Comparison of ENCODE assay signal across 26 cellular contexts in the genomic region with DNA sequence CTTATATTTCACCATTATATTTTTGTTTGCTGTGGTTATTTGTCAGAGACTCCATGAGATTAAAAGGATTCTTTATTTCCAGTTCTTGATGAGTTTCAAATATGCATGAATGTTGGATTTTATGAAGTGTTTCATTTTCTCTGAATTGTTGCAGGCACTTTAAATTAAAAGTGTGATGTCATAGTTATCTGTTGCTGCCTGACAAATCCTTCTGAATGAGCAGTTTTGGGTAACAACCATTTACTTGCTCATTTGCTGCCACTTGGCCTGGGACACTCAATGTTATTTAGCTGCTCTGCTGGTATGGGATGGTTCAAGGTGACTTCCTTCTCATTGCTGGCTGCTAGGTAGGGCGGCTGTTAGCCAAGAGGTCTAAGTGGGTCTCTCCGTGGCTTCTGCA.
"Had no signal": no experiment of that assay in that cellular context is flagged by ENCODE, and none has a peak within 500 bp of the region (broad histone marks: within the 10 kb centered on the region; RNA-seq: fewer than 3 reads in every experiment).

No MANE protein-coding gene starts in this region.

- H3K4me1 ChIP-seq: esophagus squamous epithelium, gastrocnemius medialis, heart right ventricle, left lung, lower lobe of right lung had no signal

- FAIRE-seq: endometrium, islet of Langerhans, keratinocyte had no signal

- H3K27ac ChIP-seq: epithelial cell of prostate, esophagus squamous epithelium, gastrocnemius medialis, heart right ventricle, left lung, lower lobe of right lung had no signal

- H3K27me3 ChIP-seq: esophagus squamous epithelium, gastrocnemius medialis, left lung had no signal

- DNase-seq: cortex of kidney; effector CD8-positive, alpha-beta T cell; effector memory CD8-positive, alpha-beta T cell; endodermal cell; erythroblast; esophagus squamous epithelium; foreskin fibroblast; foreskin melanocyte; gastrocnemius medialis; glutamatergic neuron; head of caudate nucleus; heart right ventricle; hippocampal formation; left cardiac atrium; left lung; left ventricle myocardium superior; lower lobe of right lung; mesenchymal stem cell; mucosa of descending colon; naive B cell; naive thymus-derived CD8-positive, alpha-beta T cell had no signal

- ATAC-seq: effector memory CD8-positive, alpha-beta T cell; esophagus mucosa; gastrocnemius medialis; heart right ventricle; left cardiac atrium; left lung; left ventricle myocardium superior; lower lobe of right lung; mucosa of descending colon; naive thymus-derived CD8-positive, alpha-beta T cell had no signal

- H3K36me3 ChIP-seq: esophagus squamous epithelium, gastrocnemius medialis, heart right ventricle, left lung, lower lobe of right lung had no signal

- H3K4me3 ChIP-seq: esophagus squamous epithelium, gastrocnemius medialis, heart right ventricle, left lung, lower lobe of right lung, mucosa of descending colon had no signal

- H3K9me3 ChIP-seq: esophagus squamous epithelium, gastrocnemius medialis, heart right ventricle, left lung, lower lobe of right lung, mucosa of descending colon had no signal
